ENCODE assay signal across 1 cellular context in the genomic region with DNA sequence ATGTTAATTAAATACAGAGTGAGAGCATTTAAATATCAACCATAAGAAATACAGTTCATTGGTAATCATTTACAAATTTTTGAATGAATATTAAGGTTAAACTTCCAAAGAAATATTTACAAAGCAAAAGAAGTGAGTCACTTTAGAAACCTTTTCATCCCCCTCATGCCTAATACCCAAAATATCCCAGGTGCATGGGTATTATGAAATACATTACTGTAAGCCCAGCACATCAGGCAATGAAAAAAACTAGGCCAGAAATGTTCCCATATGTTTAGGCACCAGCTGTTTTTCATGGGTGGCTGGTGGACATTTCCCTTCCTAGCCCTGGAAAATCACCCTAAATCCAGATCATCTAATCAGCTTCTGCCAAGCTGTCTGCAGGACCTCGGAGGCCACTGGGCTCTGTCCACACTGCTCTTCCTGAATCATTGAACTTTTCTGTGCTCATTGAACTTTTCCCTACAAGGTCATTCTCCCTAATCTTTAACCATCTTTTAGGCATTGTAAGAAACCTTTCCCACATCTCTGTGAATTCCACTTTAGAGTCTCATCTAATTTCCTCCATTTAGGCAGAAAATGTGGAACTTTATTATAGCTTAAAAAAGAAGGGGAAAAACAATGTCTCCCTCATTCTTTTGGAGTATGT.
TF ChIP-seq lines count a peak whose summit lies in the region.

No MANE protein-coding gene starts in this region.

TF ChIP-seq in IMR-90, 13 proteins besides CTCF, POLR2A, EP300 and RAD21:
- no peak for TF ChIP-seq MAZ (IDR thresholded peaks at IDR 0.05; ENCODE audit: borderline replicate concordance, low read depth, low read length)
- TF ChIP-seq FOS (IDR thresholded peaks at IDR 0.05; ENCODE audit: low read depth, low read length), result no peak
- no peak for TF ChIP-seq MXI1 (IDR thresholded peaks at IDR 0.05; ENCODE audit: borderline replicate concordance, low read depth, low read length)
- no peak for TF ChIP-seq NFE2L2 (IDR thresholded peaks at IDR 0.05; ENCODE audit: low read depth, low read length)
- no peak for TF ChIP-seq ELK1 (IDR thresholded peaks at IDR 0.05; ENCODE audit: borderline replicate concordance, low read depth, low read length)
- TF ChIP-seq RCOR1 (IDR thresholded peaks at IDR 0.05; ENCODE audit: insufficient replicate concordance, low read length), result no peak
- TF ChIP-seq USF2 (IDR thresholded peaks at IDR 0.05; ENCODE audit: low read depth, low read length), result no peak
- TF ChIP-seq SMC3 (IDR thresholded peaks at IDR 0.05; ENCODE audit: low read depth, low read length), result no peak
- no peak for TF ChIP-seq CEBPB (IDR thresholded peaks at IDR 0.05; ENCODE audit: low read depth, low read length)
- TF ChIP-seq BHLHE40 (IDR thresholded peaks at IDR 0.05; ENCODE audit: low read depth, low read length), result no peak
- TF ChIP-seq RFX5 (IDR thresholded peaks at IDR 0.05; ENCODE audit: low read depth, low read length), result no peak
- TF ChIP-seq CHD1 (IDR thresholded peaks at IDR 0.05; ENCODE audit: low read depth, low read length), result no peak
- no peak for TF ChIP-seq MAFK (IDR thresholded peaks at IDR 0.05; ENCODE audit: low read depth, low read length)
